In genomic region chr13:34172048-34172447, GRCh38 we compare ENCODE assay signal across 19 cellular contexts.
A peak's percentile ranks its signal among the peaks of the same experiment; 100 is the strongest.
DNase-seq lines count a peak whose midpoint lies in the region; ATAC-seq and TF ChIP-seq lines count a peak whose summit lies in the region.
"Had no signal": no experiment of that assay in that cellular context is flagged by ENCODE, and none has a peak within 500 bp of the region (broad histone marks: within the 10 kb centered on the region; RNA-seq: fewer than 3 reads in every experiment).

No MANE protein-coding gene starts in this region.

- no peak overlapping the region for H3K4me3 ChIP-seq in fibroblast of mammary gland (ENCODE audit: control insufficient read depth, low read depth, low read length)
- no peak overlapping the region for H3K4me3 ChIP-seq in trophoblast cell (ENCODE audit: low read depth, low read length)
- H3K4me3 ChIP-seq in right cardiac atrium (ENCODE audit: low read length) = no peak overlapping the region

- no peak overlapping the region for H3K18ac ChIP-seq in trophoblast cell (ENCODE audit: low read length)

- no peak overlapping the region for H4K8ac ChIP-seq in trophoblast cell (ENCODE audit: low read depth, low read length)

- intact Hi-C loops in right cardiac atrium (cut with DNase I) = no loop called here

- TF ChIP-seq CTCF in fibroblast of mammary gland (conservative IDR thresholded peaks at IDR 0.05; ENCODE audit: control insufficient read depth, insufficient read depth, low read depth, low read length) = no peak

- H3K79me1 ChIP-seq in trophoblast cell (ENCODE audit: low read length) = no peaks in the 10 kb centered on the region

- H3K4me3 Mint-ChIP-seq in natural killer cell treated with Interleukin-12 subunit alpha and Interleukin-12 subunit beta and Interleukin-15 and Interleukin-18, amount 100 ng/mL, for 72 hours = no peak overlapping the region
- H3K4me3 Mint-ChIP-seq: CD4-positive, alpha-beta T cell had no signal

- ATAC-seq in right cardiac atrium = no peak
- ATAC-seq in natural killer cell treated with Interleukin-12 subunit alpha and Interleukin-12 subunit beta and Interleukin-15 and Interleukin-18, amount 100 ng/mL, for 72 hours = no peak

- H3K23ac ChIP-seq in trophoblast cell (ENCODE audit: low read length) = no peak overlapping the region

- H2BK12ac ChIP-seq in trophoblast cell (ENCODE audit: low read length) = no peak overlapping the region

- H3K36me3 ChIP-seq in trophoblast cell (ENCODE audit: control insufficient read depth in 1 of 2, insufficient read depth in 2 of 2, low read length in 2 of 2) = no peaks in the 10 kb centered on the region
- H3K36me3 ChIP-seq: BE2C had no signal

- peaks cover 13% of the 10 kb centered on the region for H3K9me3 Mint-ChIP-seq in natural killer cell treated with Interleukin-12 subunit alpha and Interleukin-12 subunit beta and Interleukin-15 and Interleukin-18, amount 100 ng/mL, for 72 hours
- H3K9me3 Mint-ChIP-seq: CD4-positive, alpha-beta T cell had no signal

- no peak overlapping the region for H3K9ac ChIP-seq in trophoblast cell (ENCODE audit: low read length)

- no peaks in the 10 kb centered on the region for H3K27me3 ChIP-seq in trophoblast cell (ENCODE audit: insufficient read depth, low read length)
- H3K27me3 ChIP-seq in right cardiac atrium (ENCODE audit: control insufficient read depth, insufficient read depth) = no peaks in the 10 kb centered on the region
- H3K27me3 ChIP-seq: BE2C had no signal

- H4K91ac ChIP-seq in trophoblast cell (ENCODE audit: low read depth, low read length) = no peak overlapping the region

- H3K27me3 Mint-ChIP-seq in natural killer cell treated with Interleukin-12 subunit alpha and Interleukin-12 subunit beta and Interleukin-15 and Interleukin-18, amount 100 ng/mL, for 72 hours = no peaks in the 10 kb centered on the region
- H3K27me3 Mint-ChIP-seq: CD4-positive, alpha-beta T cell had no signal

- no peak overlapping the region for H3K27ac Mint-ChIP-seq in natural killer cell treated with Interleukin-12 subunit alpha and Interleukin-12 subunit beta and Interleukin-15 and Interleukin-18, amount 100 ng/mL, for 72 hours
- H3K27ac Mint-ChIP-seq: CD4-positive, alpha-beta T cell had no signal

- H2BK5ac ChIP-seq in trophoblast cell (ENCODE audit: low read depth, low read length, poor library complexity) = no peak overlapping the region

- H2BK120ac ChIP-seq in trophoblast cell (ENCODE audit: insufficient read depth, low read length, poor library complexity) = no peak overlapping the region

- H3K14ac ChIP-seq in trophoblast cell (ENCODE audit: low read length) = no peak overlapping the region

- H3K36me3 Mint-ChIP-seq in natural killer cell treated with Interleukin-12 subunit alpha and Interleukin-12 subunit beta and Interleukin-15 and Interleukin-18, amount 100 ng/mL, for 72 hours = no peaks in the 10 kb centered on the region

- no peaks in the 10 kb centered on the region for H3K4me1 ChIP-seq in trophoblast cell (ENCODE audit: control insufficient read depth in 1 of 2, insufficient read depth in 2 of 2, low read length in 2 of 2)
- H3K4me1 ChIP-seq in right cardiac atrium (ENCODE audit: control insufficient read depth, insufficient read depth, low read length) = no peaks in the 10 kb centered on the region

- no peak overlapping the region for H3K4ac ChIP-seq in trophoblast cell (ENCODE audit: low read depth, low read length)

- no peak overlapping the region for H3K4me2 ChIP-seq in trophoblast cell (ENCODE audit: low read length)

- no peak overlapping the region for H4K12ac ChIP-seq in trophoblast cell (ENCODE audit: low read depth, low read length)

- DNase-seq in ELR (ENCODE audit: low read depth) = peak; percentile 51
- peak; percentile 38 for DNase-seq in SK-MEL-5 (ENCODE audit: low read depth, low spot score)
- DNase-seq in fibroblast of mammary gland (ENCODE audit: low read depth) = peak; percentile 56
- peak; percentile 18 to 56 for DNase-seq in trophoblast cell
- DNase-seq in DMS153 (lab: John Stamatoyannopoulos, UW) = no peak
- no peak for DNase-seq in right cardiac atrium
- no peak for DNase-seq in natural killer cell treated with Interleukin-12 subunit alpha and Interleukin-12 subunit beta and Interleukin-15 and Interleukin-18, amount 100 ng/mL, for 72 hours (ENCODE audit: low spot score)
- no peak for DNase-seq in stimulated activated CD4-positive, alpha-beta T cell treated with anti-CD3 and anti-CD28 coated beads, Interleukin-2, amount 100 ng/mL, for 48 hours
- DNase-seq: ACHN; BE2C; CD4-positive, alpha-beta T cell; DMS79 treated with DMSO at 0.1 percent for 48 hours; KBM-7; NCI-H1092; NCI-H146; NCI-H2107; NCI-H345; NCI-H526 treated with DMSO at 0.1 percent for 48 hours; RPMI8226 had no signal

- H3K9me3 ChIP-seq in trophoblast cell (ENCODE audit: insufficient read depth, low read depth, low read length) (no peaks in the 10 kb centered on the region), right cardiac atrium (ENCODE audit: control insufficient read depth, low read length) (no peaks in the 10 kb centered on the region)
- H3K9me3 ChIP-seq: BE2C had no signal

- H3K4me1 Mint-ChIP-seq in natural killer cell treated with Interleukin-12 subunit alpha and Interleukin-12 subunit beta and Interleukin-15 and Interleukin-18, amount 100 ng/mL, for 72 hours (ENCODE audit: low read depth in 2 of 2) = no peaks in the 10 kb centered on the region

- no peak overlapping the region for H2AFZ ChIP-seq in trophoblast cell (ENCODE audit: insufficient read depth, low read length, poor library complexity)

- H2AK5ac ChIP-seq in trophoblast cell (ENCODE audit: low read length) = no peak overlapping the region

- in situ Hi-C loops in SK-MEL-5 (cut with HindIII; ENCODE audit: low pct_unique_long_range_greater_than_20kb, low sequenced_read_pairs) = no loop called here

- H3K79me2 ChIP-seq in trophoblast cell (ENCODE audit: control insufficient read depth, insufficient read depth, low read length, poor library complexity) = no peaks in the 10 kb centered on the region

- H3K27ac ChIP-seq in trophoblast cell (ENCODE audit: low read depth, low read length) (no peak overlapping the region), right cardiac atrium (ENCODE audit: low read length) (no peak overlapping the region)

Comparison
In these comparisons a context has a peak if more than half of its experiments do, and no peak if none do; other contexts are left out.
1. DNase-seq: peak in ELR (single experiment), SK-MEL-5 (single experiment), fibroblast of mammary gland (single experiment) and trophoblast cell (2 of 2); none in DMS153 (single experiment), right cardiac atrium (0 of 3), natural killer cell treated with Interleukin-12 subunit alpha and Interleukin-12 subunit beta and Interleukin-15 and Interleukin-18, amount 100 ng/mL, for 72 hours (single experiment) and stimulated activated CD4-positive, alpha-beta T cell treated with anti-CD3 and anti-CD28 coated beads, Interleukin-2, amount 100 ng/mL, for 48 hours (0 of 2).